ENCODE assay signal across 11 cellular contexts in the genomic region with DNA sequence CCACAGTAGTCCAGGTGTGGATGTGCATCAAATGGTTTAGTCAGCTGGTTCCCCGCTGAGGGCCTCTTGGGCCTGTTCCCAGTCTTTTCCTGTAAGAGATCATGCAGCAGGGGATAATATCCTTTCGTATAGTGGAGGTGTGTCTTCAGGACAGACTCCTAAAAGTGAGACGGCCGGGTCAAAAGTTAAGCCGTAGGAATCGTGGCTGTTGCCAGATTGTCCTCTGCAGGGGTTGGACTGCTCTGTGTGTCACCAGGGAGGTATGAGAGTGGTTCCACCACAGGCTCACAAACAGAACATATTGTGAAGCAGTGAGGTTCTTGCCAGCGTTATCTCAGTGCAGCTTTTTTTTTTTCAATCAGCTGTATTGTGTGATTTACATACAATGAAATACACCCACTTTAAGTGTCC.
DNase-seq lines count a peak whose midpoint lies in the region; ATAC-seq and TF ChIP-seq lines count a peak whose summit lies in the region.
"Had no signal": no experiment of that assay in that cellular context is flagged by ENCODE, and none has a peak within 500 bp of the region (broad histone marks: within the 10 kb centered on the region; RNA-seq: fewer than 3 reads in every experiment).

No MANE protein-coding gene starts in this region.

- DNase-seq in NCI-H510A treated with DMSO at 0.1 percent for 48 hours (lab: John Stamatoyannopoulos, UW): peak; percentile 50
- DNase-seq in NCI-H510A (lab: John Stamatoyannopoulos, UW): no peak
- peak in 1 of 2 experiments; percentile 49 for DNase-seq in SJSA1 (ENCODE audit: low read depth in 1 of 2, low spot score in 2 of 2)
- DNase-seq in heart left ventricle: peak in 4 of 5 donors; percentile 30 to 52 (median 46)
- peak in 1 of 2 donors; percentile 77 for DNase-seq in thyroid gland
- DNase-seq in erythroblast (lab: John Stamatoyannopoulos, UW): no peak
- no peak for DNase-seq in NCI-H82 (lab: John Stamatoyannopoulos, UW)
- DNase-seq: activated CD8-positive, alpha-beta T cell treated with anti-CD3 and anti-CD28 coated beads for 36 hours; effector memory CD4-positive, alpha-beta T cell; NCI-H2227 treated with DMSO at 0.1 percent for 48 hours had no signal

- H3K27me3 ChIP-seq in SJSA1 (replicated peaks): no peaks in the 10 kb centered on the region
- H3K27me3 ChIP-seq in heart left ventricle: no peaks in the 10 kb centered on the region
- H3K27me3 ChIP-seq in thyroid gland: no peaks in the 10 kb centered on the region

- H3K4me1 ChIP-seq in SJSA1 (replicated peaks): peaks cover 63% of the 10 kb centered on the region
- H3K4me1 ChIP-seq in heart left ventricle: peaks cover 0 to 57% (median 33%) of the 10 kb centered on the region in 12 donors
- H3K4me1 ChIP-seq in thyroid gland: peaks cover 24 to 57% of the 10 kb centered on the region in 2 donors

- TF ChIP-seq POLR2A in heart left ventricle (IDR thresholded peaks at IDR 0.05): no peak
- peak in 1 of 2 donors; percentile 23 for TF ChIP-seq POLR2A in thyroid gland (IDR thresholded peaks at IDR 0.05)
- no peak for TF ChIP-seq POLR2A in erythroblast (IDR thresholded peaks at IDR 0.05; ENCODE audit: low read length)

- WGBS in heart left ventricle, 4 donors: 4 to 25% (median 18%) methylated on average over 7 of the region's 7 CpGs
- WGBS in thyroid gland, 2 donors: 62 to 80% methylated on average over 7 of the region's 7 CpGs

- TF ChIP-seq CTCF in heart left ventricle (IDR thresholded peaks at IDR 0.05) (no peak), thyroid gland (IDR thresholded peaks at IDR 0.05) (no peak)

- peaks cover 9% of the 10 kb centered on the region for H3K36me3 ChIP-seq in SJSA1
- H3K36me3 ChIP-seq in heart left ventricle: peaks cover 0 to 5% (median 0%) of the 10 kb centered on the region in 9 donors
- H3K36me3 ChIP-seq in thyroid gland: no peaks in the 10 kb centered on the region

- intact Hi-C loops in heart left ventricle (cut with DNase I) (loop anchor here in 1 of 10 donors (10.0 kb wide), 1 partner anchor 74 kb away; no protein-coding TSS in a partner anchor), thyroid gland (cut with DNase I) (no loop called here)

- H3K4me3 ChIP-seq in SJSA1 (no peak overlapping the region), heart left ventricle (no peak overlapping the region), thyroid gland (replicated peaks in 1 of 3) (no peak overlapping the region)

- H3K27ac ChIP-seq in SJSA1 (0 out of 2 replicates have a peak overlapping the region, but pooled peaks have one; percentile 17), heart left ventricle (peak overlapping the region in 6 of 12 donors; percentile 7 to 60 (median 20)), thyroid gland (peak overlapping the region; percentile 76 to 83 (median 79))

- no peaks in the 10 kb centered on the region for H3K9me3 ChIP-seq in SJSA1 (replicated peaks)
- peaks cover 0 to 4% (median 0%) of the 10 kb centered on the region in 12 donors for H3K9me3 ChIP-seq in heart left ventricle
- H3K9me3 ChIP-seq in thyroid gland: no peaks in the 10 kb centered on the region

- peak in 3 of 4 donors; percentile 33 to 47 (median 46) for ATAC-seq in heart left ventricle
- no peak for ATAC-seq in HG03565 (IDR thresholded peaks at IDR 0.05; ENCODE audit: unreplicated experiment)
- ATAC-seq: activated CD8-positive, alpha-beta T cell treated with anti-CD3 and anti-CD28 coated beads for 36 hours had no signal

Comparison
In these comparisons a context has a peak if more than half of its experiments do, and no peak if none do; other contexts are left out.
1. DNase-seq: peak in NCI-H510A treated with DMSO at 0.1 percent for 48 hours (single experiment) and heart left ventricle (4 of 5); none in NCI-H510A (single experiment), erythroblast (0 of 2) and NCI-H82 (single experiment).